ENCODE assay signal across 21 cellular contexts in genomic region chr9:136397643-136398042, GRCh38. TPM values are rescaled to one million over a fixed set of nuclear protein-coding genes. Genes with fewer than 3 reads are reported as not detected.
DNase-seq lines count a peak whose midpoint lies in the region; ATAC-seq, FAIRE-seq and TF ChIP-seq lines count a peak whose summit lies in the region.
"Had no signal": no experiment of that assay in that cellular context is flagged by ENCODE, and none has a peak within 500 bp of the region (broad histone marks: within the 10 kb centered on the region; RNA-seq: fewer than 3 reads in every experiment).

No MANE protein-coding gene starts in this region.

- H3K4me1 Mint-ChIP-seq in stimulated activated naive B cell treated with anti-CD40 and anti-IgM and Interleukin-4, amounts not matched to agents 10 μg/mL and 1 μg/mL and 100 μg/mL, for 72 hours: peaks cover 25 to 42% of the 10 kb centered on the region in 2 donors

- TF ChIP-seq EP300 in HepG2 (IDR thresholded peaks at IDR 0.05; ENCODE audit: low read depth in 2 of 2, low read length in 2 of 2): no peak
- TF ChIP-seq EP300 in HepG2 (CRISPR knock-in tag; IDR thresholded peaks at IDR 0.05; ENCODE audit: borderline replicate concordance): no peak

- CTCF ChIA-PET in HepG2 (lab: Yijun Ruan, JAX; ENCODE audit: low intra/inter-chr PET ratio, low total read pairs): no interaction called here

- intact Hi-C loops in HepG2 (cut with micrococcal nuclease; ENCODE audit: unreplicated experiment) (no loop called here), right lobe of liver (cut with DNase I) (no loop called here)

- no peak for TF ChIP-seq RAD21 in HepG2 (CRISPR knock-in tag; IDR thresholded peaks at IDR 0.05)

- H3K9me3 ChIP-seq in HepG2 (ENCODE audit: low read length) (no peaks in the 10 kb centered on the region), right lobe of liver (no peaks in the 10 kb centered on the region)

- H3K36me3 Mint-ChIP-seq in stimulated activated naive B cell treated with anti-CD40 and anti-IgM and Interleukin-4, amounts not matched to agents 10 μg/mL and 1 μg/mL and 100 μg/mL, for 72 hours: peaks cover 31 to 67% of the 10 kb centered on the region in 2 donors

- no peaks in the 10 kb centered on the region for H3K9me3 Mint-ChIP-seq in stimulated activated naive B cell treated with anti-CD40 and anti-IgM and Interleukin-4, amounts not matched to agents 10 μg/mL and 1 μg/mL and 100 μg/mL, for 72 hours
- H3K9me3 Mint-ChIP-seq: CD4-positive, alpha-beta memory T cell; GM23338; H9 had no signal

- POLR2A ChIA-PET in HepG2 (lab: Yijun Ruan, JAX): no interaction called here

- peaks cover 21% of the 10 kb centered on the region for H3K79me2 ChIP-seq in HepG2 (ENCODE audit: insufficient read depth, low read length)

- WGBS in HepG2 (ENCODE audit: low lambda C conversion rate): 96% methylated on average over 6 of the region's 6 CpGs
- WGBS in right lobe of liver (ENCODE audit: insufficient coverage, low coverage, low lambda C conversion rate, missing lambda C conversion rate): 73% methylated on average over 6 of the region's 6 CpGs

- DNase-seq in HepG2 (ENCODE audit: low spot score) (no peak), right lobe of liver (no peak), anterior cingulate cortex (lab: John Stamatoyannopoulos, UW) (no peak)
- no peak for DNase-seq in stimulated activated naive B cell treated with anti-CD40 and anti-IgM and Interleukin-4, amounts not matched to agents 10 μg/mL and 1 μg/mL and 100 μg/mL, for 72 hours
- DNase-seq: C1 segment of cervical spinal cord, Calu3, COR-L47, DMS53, DMS79 treated with DMSO at 0.1 percent for 48 hours, GF-D8, H9 had no signal

- H3K27ac Mint-ChIP-seq in stimulated activated naive B cell treated with anti-CD40 and anti-IgM and Interleukin-4, amounts not matched to agents 10 μg/mL and 1 μg/mL and 100 μg/mL, for 72 hours: peak overlapping the region; percentile 20
- H3K27ac Mint-ChIP-seq: GM23338 had no signal

- no peak overlapping the region for H2AFZ ChIP-seq in HepG2 (ENCODE audit: low read length)
- H2AFZ ChIP-seq: GM23338 had no signal

- H3K27ac ChIP-seq in HepG2 (ENCODE audit: extremely low read length, insufficient read depth, low read length): no peak overlapping the region
- H3K27ac ChIP-seq in right lobe of liver: no peak overlapping the region
- peak overlapping the region; percentile 98 for H3K27ac ChIP-seq in VCaP
- H3K27ac ChIP-seq: 22Rv1 had no signal

- H3K4me3 ChIP-seq in HepG2 (replicated peaks in 1 of 3; ENCODE audit: insufficient read depth in 1 of 3, low read depth in 2 of 3, low read length in 3 of 3): no peak overlapping the region
- H3K4me3 ChIP-seq in right lobe of liver: no peak overlapping the region
- H3K4me3 ChIP-seq: GM23338 had no signal

- peaks cover 20% of the 10 kb centered on the region for H3K4me1 ChIP-seq in HepG2 (ENCODE audit: insufficient read depth, low read length)
- H3K4me1 ChIP-seq in right lobe of liver: peaks cover 0 to 33% (median 13%) of the 10 kb centered on the region in 4 donors

- no TSS peak for BruUV-seq in HepG2 (replicated peaks; lab: Mats Ljungman, UMichigan)

- no peaks in the 10 kb centered on the region for H3K27me3 Mint-ChIP-seq in stimulated activated naive B cell treated with anti-CD40 and anti-IgM and Interleukin-4, amounts not matched to agents 10 μg/mL and 1 μg/mL and 100 μg/mL, for 72 hours
- H3K27me3 Mint-ChIP-seq: B cell; CD4-positive, alpha-beta memory T cell had no signal

- in situ Hi-C loops in HepG2 (cut with HindIII; ENCODE audit: extremely low pct_ligation_motif_present, low pct_unique_long_range_greater_than_20kb): no loop called here

- 0 out of 2 replicates have a peak, but pooled peaks cover 2% of the 10 kb centered on the region for H4K20me1 ChIP-seq in HepG2 (ENCODE audit: insufficient read depth, low read length)

- H3K4me3 Mint-ChIP-seq in stimulated activated naive B cell treated with anti-CD40 and anti-IgM and Interleukin-4, amounts not matched to agents 10 μg/mL and 1 μg/mL and 100 μg/mL, for 72 hours: no peak overlapping the region

- H3K4me2 ChIP-seq in HepG2 (ENCODE audit: low read depth, low read length): no peak overlapping the region
- H3K4me2 ChIP-seq: GM23338 had no signal

- ATAC-seq in HepG2: no peak
- ATAC-seq in right lobe of liver: no peak
- no peak for ATAC-seq in stimulated activated naive B cell treated with anti-CD40 and anti-IgM and Interleukin-4, amounts not matched to agents 10 μg/mL and 1 μg/mL and 100 μg/mL, for 72 hours (replicated peaks)
- ATAC-seq in HG03175 (IDR thresholded peaks at IDR 0.05; ENCODE audit: unreplicated experiment): no peak
- ATAC-seq: GM23338, HCT116 had no signal

- H3K27me3 ChIP-seq in HepG2 (ENCODE audit: control insufficient read depth in 1 of 2, insufficient read depth in 2 of 2, low read length in 2 of 2): no peaks in the 10 kb centered on the region
- H3K27me3 ChIP-seq in right lobe of liver: no peaks in the 10 kb centered on the region

- H3K9ac ChIP-seq in HepG2 (ENCODE audit: insufficient read depth, low read depth, low read length): no peak overlapping the region

- TF ChIP-seq POLR2A in HepG2 (IDR thresholded peaks at IDR 0.05; ENCODE audit: insufficient read depth in 1 of 2, low read depth in 2 of 2, low read length in 2 of 2) (no peak), right lobe of liver (IDR thresholded peaks at IDR 0.05) (no peak)

- FAIRE-seq in HepG2 (lab: Jason Lieb, UNC): no peak
- FAIRE-seq: A204.1, GM12892, GM19239 had no signal

- no peak for TF ChIP-seq CTCF in HepG2 (CRISPR knock-in tag; IDR thresholded peaks at IDR 0.05)
- TF ChIP-seq CTCF in right lobe of liver (IDR thresholded peaks at IDR 0.05): no peak
- TF ChIP-seq CTCF in VCaP (conservative IDR thresholded peaks at IDR 0.05): no peak

- H3K36me3 ChIP-seq in HepG2 (replicated peaks in 1 of 2; ENCODE audit: control insufficient read depth in 1 of 2, insufficient read depth in 2 of 2, low read length in 2 of 2): peaks cover 18 to 42% of the 10 kb centered on the region in 2 experiments; a peak in 4 of 5 replicates
- peaks cover 0 to 34% (median 10%) of the 10 kb centered on the region in 4 donors for H3K36me3 ChIP-seq in right lobe of liver

RNA-seq across cellular contexts. Expression of gene SNAPC4, which starts 2.3 kb away (rescaled TPM):
- 4.3 and 6.0 TPM in 2 replicates for total RNA-seq in HepG2 (2016; rRNA removed; fragmentation: Illumina TruSeq; extraction: Trizol)
- 0.51 and 0.88 TPM in 2 replicates for total RNA-seq in HepG2 (2016; cell fraction: cytosol; rRNA removed; fragmentation: Illumina TruSeq; extraction: Trizol; ENCODE audit: low read depth)
- 3.9 and 6.1 TPM in 2 replicates for total RNA-seq in HepG2 (2016; cell fraction: insoluble cytoplasmic fraction; rRNA removed; fragmentation: Illumina TruSeq; extraction: Trizol)
- total RNA-seq in HepG2 (2016; cell fraction: membrane; rRNA removed; fragmentation: Illumina TruSeq; extraction: Trizol): 1.5 TPM in 2 replicates
- 7.0 and 9.4 TPM in 2 replicates for total RNA-seq in HepG2 (2016; cell fraction: nucleus; rRNA removed; fragmentation: Illumina TruSeq; extraction: Trizol)
- polyA plus RNA-seq in HepG2 (2011; rRNA removed): 2.0 and 3.3 TPM in 2 replicates
- polyA plus RNA-seq in HepG2 (2011; cell fraction: cytosol; rRNA removed): 1.0 and 1.7 TPM in 2 replicates
- 20.5 and 27.4 TPM in 2 replicates for polyA plus RNA-seq in HepG2 (2011; cell fraction: nucleus; rRNA removed)
- polyA plus RNA-seq in HepG2 (2012): 3.3 TPM in 2 replicates
- polyA plus RNA-seq in HepG2 (2016; cell fraction: cytosol; fragmentation: Illumina TruSeq; extraction: Trizol; ENCODE audit: low read depth): 0.61 and 0.67 TPM in 2 replicates
- polyA plus RNA-seq in HepG2 (2016; cell fraction: insoluble cytoplasmic fraction; fragmentation: Illumina TruSeq; extraction: Trizol; ENCODE audit: low read depth): 3.3 and 4.8 TPM in 2 replicates
- 1.2 and 1.3 TPM in 2 replicates for polyA plus RNA-seq in HepG2 (2016; cell fraction: membrane; fragmentation: Illumina TruSeq; extraction: Trizol; ENCODE audit: low read depth)
- 37.0 and 38.1 TPM in 2 replicates for polyA plus RNA-seq in HepG2 (2016; cell fraction: nucleus; fragmentation: Illumina TruSeq; extraction: Trizol; ENCODE audit: insufficient read depth, low read depth)
- polyA minus RNA-seq in HepG2 (2011; rRNA and poly(A)+ RNA removed; ENCODE audit: low replicate concordance): 1.5 and 5.2 TPM in 2 replicates
- polyA minus RNA-seq in HepG2 (2011; cell fraction: cytosol; rRNA and poly(A)+ RNA removed): 0.53 and 1.1 TPM in 2 replicates
- polyA minus RNA-seq in HepG2 (2011; cell fraction: nucleus; rRNA and poly(A)+ RNA removed): 6.3 and 6.8 TPM in 2 replicates
- 1 to 10 TPM; 3.8 to 6.5 (median 5.4) TPM for total RNA-seq in right lobe of liver

RNA-seq across cellular contexts. Expression of gene ENTR1, which starts 12.8 kb away (rescaled TPM):
- 56.6 and 76.4 TPM in 2 replicates for total RNA-seq in HepG2 (2016; rRNA removed; fragmentation: Illumina TruSeq; extraction: Trizol)
- 47.6 and 52.6 TPM in 2 replicates for total RNA-seq in HepG2 (2016; cell fraction: cytosol; rRNA removed; fragmentation: Illumina TruSeq; extraction: Trizol; ENCODE audit: low read depth)
- 51.9 and 75.7 TPM in 2 replicates for total RNA-seq in HepG2 (2016; cell fraction: insoluble cytoplasmic fraction; rRNA removed; fragmentation: Illumina TruSeq; extraction: Trizol)
- total RNA-seq in HepG2 (2016; cell fraction: membrane; rRNA removed; fragmentation: Illumina TruSeq; extraction: Trizol): 90.1 and 92.9 TPM in 2 replicates
- 59.2 and 73.6 TPM in 2 replicates for total RNA-seq in HepG2 (2016; cell fraction: nucleus; rRNA removed; fragmentation: Illumina TruSeq; extraction: Trizol)
- polyA plus RNA-seq in HepG2 (2011; rRNA removed): 70.1 and 84.2 TPM in 2 replicates
- polyA plus RNA-seq in HepG2 (2011; cell fraction: cytosol; rRNA removed): 35.5 and 40.6 TPM in 2 replicates
- polyA plus RNA-seq in HepG2 (2011; cell fraction: nucleus; rRNA removed): 236 and 246 TPM in 2 replicates
- 48.1 and 65.0 TPM in 2 replicates for polyA plus RNA-seq in HepG2 (2012)
- 47.0 and 48.8 TPM in 2 replicates for polyA plus RNA-seq in HepG2 (2016; cell fraction: cytosol; fragmentation: Illumina TruSeq; extraction: Trizol; ENCODE audit: low read depth)
- polyA plus RNA-seq in HepG2 (2016; cell fraction: insoluble cytoplasmic fraction; fragmentation: Illumina TruSeq; extraction: Trizol; ENCODE audit: low read depth): 57.5 and 58.8 TPM in 2 replicates
- polyA plus RNA-seq in HepG2 (2016; cell fraction: membrane; fragmentation: Illumina TruSeq; extraction: Trizol; ENCODE audit: low read depth): 70.9 TPM in 2 replicates
- polyA plus RNA-seq in HepG2 (2016; cell fraction: nucleus; fragmentation: Illumina TruSeq; extraction: Trizol; ENCODE audit: insufficient read depth, low read depth): 178 and 194 TPM in 2 replicates
- polyA minus RNA-seq in HepG2 (2011; rRNA and poly(A)+ RNA removed; ENCODE audit: low replicate concordance): 57.8 and 122 TPM in 2 replicates
- polyA minus RNA-seq in HepG2 (2011; cell fraction: cytosol; rRNA and poly(A)+ RNA removed): 17.6 and 22.7 TPM in 2 replicates
- polyA minus RNA-seq in HepG2 (2011; cell fraction: nucleus; rRNA and poly(A)+ RNA removed): 46.1 and 48.1 TPM in 2 replicates
- total RNA-seq in right lobe of liver: 10 to 100 TPM; 27.9 to 53.5 (median 35.4) TPM

RNA-seq across cellular contexts. Expression of gene PMPCA, which starts 12.8 kb away (rescaled TPM):
- total RNA-seq in HepG2 (2016; rRNA removed; fragmentation: Illumina TruSeq; extraction: Trizol): 75.7 and 88.4 TPM in 2 replicates
- 14.1 and 15.7 TPM in 2 replicates for total RNA-seq in HepG2 (2016; cell fraction: cytosol; rRNA removed; fragmentation: Illumina TruSeq; extraction: Trizol; ENCODE audit: low read depth)
- total RNA-seq in HepG2 (2016; cell fraction: insoluble cytoplasmic fraction; rRNA removed; fragmentation: Illumina TruSeq; extraction: Trizol): 70.5 and 92.4 TPM in 2 replicates
- total RNA-seq in HepG2 (2016; cell fraction: membrane; rRNA removed; fragmentation: Illumina TruSeq; extraction: Trizol): 21.9 and 22.0 TPM in 2 replicates
- total RNA-seq in HepG2 (2016; cell fraction: nucleus; rRNA removed; fragmentation: Illumina TruSeq; extraction: Trizol): 58.2 and 62.3 TPM in 2 replicates
- 70.2 and 80.2 TPM in 2 replicates for polyA plus RNA-seq in HepG2 (2011; rRNA removed)
- polyA plus RNA-seq in HepG2 (2011; cell fraction: cytosol; rRNA removed): 44.9 and 55.2 TPM in 2 replicates
- polyA plus RNA-seq in HepG2 (2011; cell fraction: nucleus; rRNA removed): 206 and 222 TPM in 2 replicates
- 41.5 and 108 TPM in 2 replicates for polyA plus RNA-seq in HepG2 (2012)
- 10.1 and 10.7 TPM in 2 replicates for polyA plus RNA-seq in HepG2 (2016; cell fraction: cytosol; fragmentation: Illumina TruSeq; extraction: Trizol; ENCODE audit: low read depth)
- polyA plus RNA-seq in HepG2 (2016; cell fraction: insoluble cytoplasmic fraction; fragmentation: Illumina TruSeq; extraction: Trizol; ENCODE audit: low read depth): 86.9 and 90.6 TPM in 2 replicates
- polyA plus RNA-seq in HepG2 (2016; cell fraction: membrane; fragmentation: Illumina TruSeq; extraction: Trizol; ENCODE audit: low read depth): 13.3 and 15.7 TPM in 2 replicates
- polyA plus RNA-seq in HepG2 (2016; cell fraction: nucleus; fragmentation: Illumina TruSeq; extraction: Trizol; ENCODE audit: insufficient read depth, low read depth): 114 and 129 TPM in 2 replicates
- 57.2 and 74.5 TPM in 2 replicates for polyA minus RNA-seq in HepG2 (2011; rRNA and poly(A)+ RNA removed; ENCODE audit: low replicate concordance)
- polyA minus RNA-seq in HepG2 (2011; cell fraction: cytosol; rRNA and poly(A)+ RNA removed): 22.3 and 23.8 TPM in 2 replicates
- polyA minus RNA-seq in HepG2 (2011; cell fraction: nucleus; rRNA and poly(A)+ RNA removed): 42.0 and 54.2 TPM in 2 replicates
- total RNA-seq in right lobe of liver: 10 to 100 TPM; 49.6 to 64.9 (median 52.8) TPM

RNA-seq across cellular contexts. Expression of gene CARD9, which starts 24.2 kb away (rescaled TPM):
- total RNA-seq in HepG2 (2016; rRNA removed; fragmentation: Illumina TruSeq; extraction: Trizol): 3.6 and 7.4 TPM in 2 replicates
- 2.1 TPM in 2 replicates for total RNA-seq in HepG2 (2016; cell fraction: cytosol; rRNA removed; fragmentation: Illumina TruSeq; extraction: Trizol; ENCODE audit: low read depth)
- total RNA-seq in HepG2 (2016; cell fraction: insoluble cytoplasmic fraction; rRNA removed; fragmentation: Illumina TruSeq; extraction: Trizol): 3.4 and 7.7 TPM in 2 replicates
- 1.7 and 2.5 TPM in 2 replicates for total RNA-seq in HepG2 (2016; cell fraction: membrane; rRNA removed; fragmentation: Illumina TruSeq; extraction: Trizol)
- total RNA-seq in HepG2 (2016; cell fraction: nucleus; rRNA removed; fragmentation: Illumina TruSeq; extraction: Trizol): 7.9 and 8.9 TPM in 2 replicates
- 3.3 and 7.2 TPM in 2 replicates for polyA plus RNA-seq in HepG2 (2011; rRNA removed)
- polyA plus RNA-seq in HepG2 (2011; cell fraction: cytosol; rRNA removed): 1.3 and 2.2 TPM in 2 replicates
- 51.0 and 60.5 TPM in 2 replicates for polyA plus RNA-seq in HepG2 (2011; cell fraction: nucleus; rRNA removed)
- polyA plus RNA-seq in HepG2 (2012): 2.6 and 4.5 TPM in 2 replicates
- polyA plus RNA-seq in HepG2 (2016; cell fraction: cytosol; fragmentation: Illumina TruSeq; extraction: Trizol; ENCODE audit: low read depth): 0.79 and 1.0 TPM in 2 replicates
- 2.6 and 5.2 TPM in 2 replicates for polyA plus RNA-seq in HepG2 (2016; cell fraction: insoluble cytoplasmic fraction; fragmentation: Illumina TruSeq; extraction: Trizol; ENCODE audit: low read depth)
- polyA plus RNA-seq in HepG2 (2016; cell fraction: membrane; fragmentation: Illumina TruSeq; extraction: Trizol; ENCODE audit: low read depth): 0.66 and 0.74 TPM in 2 replicates
- 23.4 and 24.3 TPM in 2 replicates for polyA plus RNA-seq in HepG2 (2016; cell fraction: nucleus; fragmentation: Illumina TruSeq; extraction: Trizol; ENCODE audit: insufficient read depth, low read depth)
- polyA minus RNA-seq in HepG2 (2011; rRNA and poly(A)+ RNA removed; ENCODE audit: low replicate concordance): 2.0 and 6.6 TPM in 2 replicates
- 0.62 and 0.99 TPM in 2 replicates for polyA minus RNA-seq in HepG2 (2011; cell fraction: cytosol; rRNA and poly(A)+ RNA removed)
- 8.3 and 8.4 TPM in 2 replicates for polyA minus RNA-seq in HepG2 (2011; cell fraction: nucleus; rRNA and poly(A)+ RNA removed)
- total RNA-seq in right lobe of liver: 1 to 10 TPM in 3 of 6 experiments, under 1 TPM in 3; 0.48 to 1.6 (median 1.1) TPM

RNA-seq across cellular contexts. Expression of gene DNLZ, which starts 34.1 kb away (rescaled TPM):
- 5.4 and 8.0 TPM in 2 replicates for total RNA-seq in HepG2 (2016; rRNA removed; fragmentation: Illumina TruSeq; extraction: Trizol)
- total RNA-seq in HepG2 (2016; cell fraction: cytosol; rRNA removed; fragmentation: Illumina TruSeq; extraction: Trizol; ENCODE audit: low read depth): 8.5 and 9.7 TPM in 2 replicates
- total RNA-seq in HepG2 (2016; cell fraction: insoluble cytoplasmic fraction; rRNA removed; fragmentation: Illumina TruSeq; extraction: Trizol): 5.7 and 10.6 TPM in 2 replicates
- total RNA-seq in HepG2 (2016; cell fraction: membrane; rRNA removed; fragmentation: Illumina TruSeq; extraction: Trizol): 8.2 and 10.5 TPM in 2 replicates
- 2.7 and 3.8 TPM in 2 replicates for total RNA-seq in HepG2 (2016; cell fraction: nucleus; rRNA removed; fragmentation: Illumina TruSeq; extraction: Trizol)
- polyA plus RNA-seq in HepG2 (2011; rRNA removed): 3.4 and 4.5 TPM in 2 replicates
- 1.9 and 8.6 TPM in 2 replicates for polyA plus RNA-seq in HepG2 (2011; cell fraction: cytosol; rRNA removed)
- 4.9 and 10.5 TPM in 2 replicates for polyA plus RNA-seq in HepG2 (2011; cell fraction: nucleus; rRNA removed)
- 1.9 and 2.8 TPM in 2 replicates for polyA plus RNA-seq in HepG2 (2012)
- polyA plus RNA-seq in HepG2 (2016; cell fraction: cytosol; fragmentation: Illumina TruSeq; extraction: Trizol; ENCODE audit: low read depth): 8.4 and 8.5 TPM in 2 replicates
- polyA plus RNA-seq in HepG2 (2016; cell fraction: insoluble cytoplasmic fraction; fragmentation: Illumina TruSeq; extraction: Trizol; ENCODE audit: low read depth): 4.0 and 5.1 TPM in 2 replicates
- polyA plus RNA-seq in HepG2 (2016; cell fraction: membrane; fragmentation: Illumina TruSeq; extraction: Trizol; ENCODE audit: low read depth): 6.4 and 6.8 TPM in 2 replicates
- polyA plus RNA-seq in HepG2 (2016; cell fraction: nucleus; fragmentation: Illumina TruSeq; extraction: Trizol; ENCODE audit: insufficient read depth, low read depth): 5.5 and 7.2 TPM in 2 replicates
- 0.90 and 2.5 TPM in 2 replicates for polyA minus RNA-seq in HepG2 (2011; rRNA and poly(A)+ RNA removed; ENCODE audit: low replicate concordance)
- polyA minus RNA-seq in HepG2 (2011; cell fraction: cytosol; rRNA and poly(A)+ RNA removed): 1.3 TPM in 1 of 2 replicates, not detected in the other
- polyA minus RNA-seq in HepG2 (2011; cell fraction: nucleus; rRNA and poly(A)+ RNA removed): 2.6 and 2.8 TPM in 2 replicates
- total RNA-seq in right lobe of liver: 10 to 100 TPM in 3 of 6 experiments, 1 to 10 TPM in 3; 5.0 to 26.0 (median 10.4) TPM
